ENCODE assay signal across 19 cellular contexts in the genomic region with DNA sequence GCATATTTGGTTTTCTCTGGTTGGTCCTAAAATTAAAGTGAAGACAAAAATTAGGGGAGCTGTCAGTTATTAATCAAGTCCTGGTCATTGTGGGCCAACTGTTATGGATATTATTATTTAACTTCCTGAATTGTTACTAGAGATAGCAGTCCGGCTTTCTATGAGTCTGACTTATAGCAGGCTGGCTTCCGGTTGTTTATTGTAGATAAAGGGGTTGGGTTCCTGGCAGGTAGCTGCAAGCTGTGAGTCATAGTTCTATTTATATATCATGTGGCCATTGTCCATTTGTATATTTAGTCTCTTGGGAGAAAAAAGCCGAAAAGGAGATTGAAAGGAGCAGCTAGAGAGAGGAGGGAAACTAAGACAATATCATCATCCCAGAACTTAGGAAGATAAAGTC. TPM values are rescaled to one million over a fixed set of nuclear protein-coding genes. Genes with fewer than 3 reads are reported as not detected.
"Had no signal": no experiment of that assay in that cellular context is flagged by ENCODE, and none has a peak within 500 bp of the region (broad histone marks: within the 10 kb centered on the region; RNA-seq: fewer than 3 reads in every experiment).

No MANE protein-coding gene starts in this region.

RNA-seq across cellular contexts. Expression of gene KCNE1, which starts 28.6 kb away (rescaled TPM):
- total RNA-seq: smooth muscle cell had no signal
- polyA plus RNA-seq: naive thymus-derived CD8-positive, alpha-beta T cell had no signal

RNA-seq across cellular contexts. Expression of gene SMIM34, which starts 59.7 kb away (rescaled TPM):
- total RNA-seq: hepatocyte; left ventricle myocardium inferior; lung microvascular endothelial cell; mesenteric fat pad; mucosa of gallbladder; naive thymus-derived CD8-positive, alpha-beta T cell; neural crest cell; osteoblast; posterior vena cava; pulmonary artery endothelial cell; renal cortical epithelial cell; right atrium auricular region; right lobe of liver; skeletal muscle tissue; smooth muscle cell; temporal lobe; tibial nerve; ureter had no signal
- polyA plus RNA-seq: heart right ventricle; naive thymus-derived CD8-positive, alpha-beta T cell; smooth muscle cell had no signal
